Comparison of ENCODE assay signal across 1 cellular context in genomic region chr17:156094-156621, GRCh38.
TF ChIP-seq lines count a peak whose summit lies in the region.

No MANE protein-coding gene starts in this region.

TF ChIP-seq in HepG2, 621 proteins besides CTCF, POLR2A, EP300 and RAD21:
- TF ChIP-seq ARNTL (CRISPR knock-in tag; IDR thresholded peaks at IDR 0.05) (no peak), JUNB (CRISPR knock-in tag; IDR thresholded peaks at IDR 0.05; ENCODE audit: borderline replicate concordance) (no peak), MAX (IDR thresholded peaks at IDR 0.05) (no peak), BRD4 (CRISPR knock-in tag; IDR thresholded peaks at IDR 0.05) (no peak), RFX1 (IDR thresholded peaks at IDR 0.05) (no peak), ZNF749 (CRISPR knock-in tag; IDR thresholded peaks at IDR 0.05; ENCODE audit: borderline replicate concordance) (no peak)
